ENCODE assay signal across 8 cellular contexts in the genomic region with DNA sequence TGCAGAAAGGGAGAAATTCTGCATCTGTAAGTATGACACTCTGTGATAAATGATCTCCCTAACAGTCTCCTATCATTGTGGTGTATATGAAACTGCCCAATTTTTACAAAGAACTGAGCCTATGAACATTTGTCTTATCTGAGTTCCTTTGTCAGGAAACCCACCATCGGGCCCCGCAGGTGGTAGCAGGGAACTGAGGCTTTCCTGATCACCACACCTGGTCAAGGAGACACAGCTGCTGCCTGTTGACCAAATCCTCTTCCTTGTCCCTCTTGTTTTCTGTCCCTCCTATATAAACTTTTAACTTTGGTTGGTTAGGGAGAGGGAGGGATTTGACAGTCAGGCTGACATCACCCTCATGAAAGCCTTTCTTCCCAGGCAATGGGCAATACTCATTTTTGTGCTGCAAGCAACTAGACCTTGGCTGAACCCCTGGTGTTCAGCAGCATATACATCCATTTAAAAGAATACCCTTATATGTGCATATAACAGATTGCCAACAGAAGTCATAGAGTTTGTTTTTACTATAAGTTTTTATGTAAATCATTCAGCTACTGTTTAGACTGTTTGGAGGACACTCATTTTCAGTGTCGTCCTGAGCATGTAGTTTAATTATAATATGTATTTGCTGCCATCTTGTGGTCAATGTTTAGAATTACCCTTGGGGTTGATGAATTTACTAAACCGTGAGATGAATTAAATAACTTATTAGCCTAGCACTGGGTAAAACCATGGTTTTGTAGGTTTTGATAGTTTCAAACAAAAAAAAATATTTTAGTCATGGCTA. TPM values are rescaled to one million over a fixed set of nuclear protein-coding genes. Genes with fewer than 3 reads are reported as not detected.
DNase-seq lines count a peak whose midpoint lies in the region; ATAC-seq, FAIRE-seq and TF ChIP-seq lines count a peak whose summit lies in the region.

No MANE protein-coding gene starts in this region.

- H3K36me3 ChIP-seq in brain microvascular endothelial cell (replicated peaks) (no peaks in the 10 kb centered on the region), kidney epithelial cell (ENCODE audit: control insufficient read depth, insufficient read depth, low read length) (no peaks in the 10 kb centered on the region)

- FAIRE-seq in urothelium cell line (lab: Jason Lieb, UNC), result no peak

- no peak overlapping the region for H3K27ac ChIP-seq in brain microvascular endothelial cell

- H3K27me3 ChIP-seq in brain microvascular endothelial cell (replicated peaks) (no peaks in the 10 kb centered on the region), kidney epithelial cell (ENCODE audit: control insufficient read depth, insufficient read depth, low read length) (no peaks in the 10 kb centered on the region)

- ATAC-seq in GM19468 (IDR thresholded peaks at IDR 0.05; ENCODE audit: extremely low read depth, unreplicated experiment) (peak; percentile 76), HG03457 (IDR thresholded peaks at IDR 0.05; ENCODE audit: unreplicated experiment) (peak; percentile 74), GM19328 (IDR thresholded peaks at IDR 0.05; ENCODE audit: unreplicated experiment) (no peak)

- TF ChIP-seq CTCF in brain microvascular endothelial cell (IDR thresholded peaks at IDR 0.05; ENCODE audit: low read depth, low read length, missing control alignments), result peak; percentile 30
- peak; percentile 32 for TF ChIP-seq CTCF in kidney epithelial cell (IDR thresholded peaks at IDR 0.05; ENCODE audit: insufficient read depth, low read length, poor library complexity, severe bottlenecking)

- in situ Hi-C loops in brain microvascular endothelial cell (cut with HindIII; ENCODE audit: low pct_ligation_motif_present, low sequenced_read_pairs), result no loop called here

- DNase-seq in DMS79 treated with DMSO at 0.1 percent for 48 hours (lab: John Stamatoyannopoulos, UW) (peak; percentile 75), NCI-H510A (lab: John Stamatoyannopoulos, UW) (peak; percentile 18), brain microvascular endothelial cell (peak; percentile 9), kidney epithelial cell (ENCODE audit: low read depth) (peak; percentile 9), urothelium cell line (ENCODE audit: low spot score) (peak; percentile 43)

- H3K4me3 ChIP-seq in brain microvascular endothelial cell (ENCODE audit: low read depth, low read length), result no peak overlapping the region
- no peak overlapping the region for H3K4me3 ChIP-seq in kidney epithelial cell (ENCODE audit: low read depth, low read length)

RNA-seq across cellular contexts. Expression of a gene that starts 17.0 kb away (rescaled TPM):
- total RNA-seq in kidney epithelial cell, result not detected in 2 replicates

Comparison
In these comparisons a context has a peak if more than half of its experiments do, and no peak if none do; other contexts are left out.
1. DNase-seq: peak in every context shown above with its lines; median percentile 75 in DMS79 treated with DMSO at 0.1 percent for 48 hours; 43 in urothelium cell line; 18 in NCI-H510A; 9 in brain microvascular endothelial cell; 9 in kidney epithelial cell.